ENCODE assay signal across 16 cellular contexts in the genomic region with DNA sequence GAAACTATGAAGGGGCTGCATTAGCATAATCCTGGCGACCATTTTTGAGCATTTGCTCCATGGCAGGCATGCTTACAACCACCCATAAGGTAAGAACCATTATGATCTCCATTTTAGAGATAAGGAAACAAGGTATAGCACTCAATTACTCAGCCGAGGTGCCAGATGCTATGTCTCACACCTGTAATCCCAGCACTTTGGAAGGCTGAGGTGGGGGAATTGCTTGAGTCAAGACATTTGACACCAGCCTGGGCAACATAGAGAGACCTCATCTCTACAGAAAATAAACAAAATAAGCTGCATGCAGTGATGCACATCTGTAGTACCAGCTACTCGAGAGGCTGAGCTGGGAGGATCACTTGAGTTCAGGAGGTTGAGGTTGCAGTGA. TPM values are rescaled to one million over a fixed set of nuclear protein-coding genes. Genes with fewer than 3 reads are reported as not detected.
"Had no signal": no experiment of that assay in that cellular context is flagged by ENCODE, and none has a peak within 500 bp of the region (broad histone marks: within the 10 kb centered on the region; RNA-seq: fewer than 3 reads in every experiment).

No MANE protein-coding gene starts in this region.

- H3K9me3 ChIP-seq: colonic mucosa, mucosa of descending colon, neutrophil, spleen, testis, transverse colon had no signal

- H3K27me3 ChIP-seq: colonic mucosa, neutrophil, spleen, testis, transverse colon had no signal

- H3K36me3 ChIP-seq: colonic mucosa, neutrophil, spleen, transverse colon had no signal

- H3K4me1 ChIP-seq: colonic mucosa, testis had no signal

- H3K27ac ChIP-seq: colonic mucosa, spleen, testis, transverse colon had no signal

- DNase-seq: colonic mucosa; foreskin melanocyte; head of caudate nucleus; left colon; mucosa of descending colon; posterior cingulate gyrus; spleen; stimulated activated CD4-positive, alpha-beta T cell treated with anti-CD3 and anti-CD28 coated beads, Interleukin-15, amount 100 ng/mL, for 24 hours; stimulated activated CD4-positive, alpha-beta T cell treated with anti-CD3 and anti-CD28 coated beads, Interleukin-1b, Interleukin-23, amount 100 ng/mL, for 48 hours; stimulated activated CD4-positive, alpha-beta T cell treated with anti-CD3 and anti-CD28 coated beads, Interleukin-4, amount 100 ng/mL, for 24 hours; stimulated activated naive B cell treated with anti-CD40 and anti-IgM and Interleukin-4, amounts not matched to agents 10 μg/mL and 1 μg/mL and 100 μg/mL, for 72 hours; stimulated activated naive CD8-positive, alpha-beta T cell treated with anti-CD3 and anti-CD28 coated beads, Interleukin-15, amount 100 ng/mL, for 72 hours; testis; transverse colon had no signal

- H3K4me3 ChIP-seq: colonic mucosa, mucosa of descending colon, spleen, testis, transverse colon had no signal

RNA-seq across cellular contexts. Expression of a gene that starts 56.1 kb away (rescaled TPM):
- polyA plus RNA-seq: neural cell had no signal
